8 cellular contexts compared by ENCODE assay signal in genomic region chr3:33718595-33718907, GRCh38.
DNase-seq lines count a peak whose midpoint lies in the region; ATAC-seq and TF ChIP-seq lines count a peak whose summit lies in the region.

No MANE protein-coding gene starts in this region.

- ATAC-seq in GM18505 (IDR thresholded peaks at IDR 0.05; ENCODE audit: unreplicated experiment) (peak; percentile 0), HG02852 (IDR thresholded peaks at IDR 0.05; ENCODE audit: unreplicated experiment) (no peak), GM21390 (IDR thresholded peaks at IDR 0.05; ENCODE audit: unreplicated experiment) (no peak), HG02938 (IDR thresholded peaks at IDR 0.05; ENCODE audit: unreplicated experiment) (no peak)

- TF ChIP-seq CTCF in NB4 (IDR thresholded peaks at IDR 0.05; ENCODE audit: low read depth, low read length), result no peak

- H3K27me3 ChIP-seq in endocrine pancreas (ENCODE audit: control insufficient read depth, insufficient read depth, low read length), result no peaks in the 10 kb centered on the region
- peaks cover 6% of the 10 kb centered on the region for H3K27me3 ChIP-seq in neuron (ENCODE audit: insufficient read depth, low read length)

- H3K9me3 ChIP-seq in endocrine pancreas (ENCODE audit: control insufficient read depth, low read length), result no peaks in the 10 kb centered on the region
- no peaks in the 10 kb centered on the region for H3K9me3 ChIP-seq in neuron (ENCODE audit: low read length)

- H3K4me3 ChIP-seq in NB4 (ENCODE audit: low read depth, low read length), result peak overlapping the region; percentile 85
- H3K4me3 ChIP-seq in endocrine pancreas (ENCODE audit: control insufficient read depth, insufficient read depth, low read length), result peak overlapping the region; percentile 93
- H3K4me3 ChIP-seq in neuron (ENCODE audit: low read length), result peak overlapping the region; percentile 83

- H3K36me3 ChIP-seq in endocrine pancreas (ENCODE audit: control insufficient read depth, insufficient read depth, low read length), result no peaks in the 10 kb centered on the region
- H3K36me3 ChIP-seq in neuron (ENCODE audit: insufficient read depth, low read length), result no peaks in the 10 kb centered on the region

- peak overlapping the region; percentile 60 for H3K9ac ChIP-seq in endocrine pancreas (ENCODE audit: control insufficient read depth, insufficient read depth, low read length)

- DNase-seq in NB4 (ENCODE audit: low read depth) (no peak), NCI-H1436 (lab: John Stamatoyannopoulos, UW) (no peak)

- no peak for TF ChIP-seq POLR2A in GM18505 (IDR thresholded peaks at IDR 0.05; ENCODE audit: borderline replicate concordance, extremely low read depth, insufficient read depth, insufficient read length)
- no peak for TF ChIP-seq POLR2A in NB4 (IDR thresholded peaks at IDR 0.05; ENCODE audit: extremely low read depth, insufficient read length)

- H3K4me1 ChIP-seq in endocrine pancreas (ENCODE audit: control insufficient read depth, insufficient read depth, low read length), result peaks cover 10% of the 10 kb centered on the region
- H3K4me1 ChIP-seq in neuron (ENCODE audit: insufficient read depth, low read length), result peaks cover 16% of the 10 kb centered on the region

- H2AFZ ChIP-seq in neuron (ENCODE audit: low read depth, low read length), result peak overlapping the region; percentile 99
